ENCODE assay signal across 1 cellular context in the genomic region with DNA sequence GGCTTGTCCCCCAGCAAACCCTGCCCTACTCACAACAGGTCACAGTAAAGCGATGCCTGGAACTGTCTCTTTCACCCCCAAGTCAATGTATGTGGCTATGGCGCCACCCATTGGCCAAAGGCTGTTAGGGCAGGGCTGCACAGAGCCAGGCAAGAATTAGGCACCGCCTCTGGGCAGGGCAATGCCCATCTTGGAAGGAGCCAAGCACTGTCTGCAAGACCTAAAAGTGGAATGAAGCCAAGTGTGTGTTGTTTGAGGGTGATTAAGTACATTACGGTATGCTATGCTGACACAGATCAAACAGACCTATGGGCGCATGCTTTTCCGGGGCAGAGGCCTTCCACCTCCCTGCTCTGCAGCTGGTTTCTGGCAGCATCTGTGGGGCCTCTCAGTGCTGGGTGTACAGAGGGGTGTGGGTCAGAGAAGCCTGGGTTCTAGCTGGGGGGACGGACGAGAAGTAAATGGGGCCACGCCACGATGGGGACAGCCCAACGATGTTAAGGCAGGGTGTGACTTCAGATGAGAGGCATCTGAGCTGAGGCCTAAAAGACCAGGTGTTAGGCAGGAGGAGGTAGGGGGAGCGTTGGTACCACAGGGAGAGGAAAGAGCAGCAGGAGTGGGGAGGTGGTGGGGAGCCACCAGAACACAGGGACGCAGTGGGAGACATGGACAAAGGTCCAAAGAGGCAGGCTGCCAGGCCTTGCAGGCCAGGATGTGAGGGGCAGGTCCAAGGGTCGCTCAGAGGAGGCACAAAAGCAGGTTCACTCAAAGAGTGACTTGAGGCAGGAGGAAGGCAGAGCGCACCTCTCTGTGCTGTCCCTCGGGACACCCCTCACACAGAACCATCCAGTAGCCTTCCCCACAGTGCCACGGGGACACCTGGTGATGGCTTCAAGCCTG.
TF ChIP-seq lines count a peak whose summit lies in the region.

No MANE protein-coding gene starts in this region.

TF ChIP-seq in K562, 482 proteins besides CTCF, POLR2A, EP300 and RAD21 (continued from another document):
- TF ChIP-seq CTBP1 (IDR thresholded peaks at IDR 0.05; ENCODE audit: borderline replicate concordance) (peak; percentile 52; the same call in 1 of the 2 replicates), U2AF1 (optimal IDR thresholded peaks at IDR 0.05; ENCODE audit: low read depth, low read length) (no peak), ZC3H4 (CRISPR knock-in tag; IDR thresholded peaks at IDR 0.05; ENCODE audit: borderline replicate concordance) (no peak), SP1 (CRISPR knock-in tag; IDR thresholded peaks at IDR 0.05) (peak; percentile 36; the same call in 1 of the 2 replicates), ATF1 (CRISPR knock-in tag; IDR thresholded peaks at IDR 0.05) (no peak), ATF1 (tag; IDR thresholded peaks at IDR 0.05) (no peak), RERE (CRISPR knock-in tag; IDR thresholded peaks at IDR 0.05; ENCODE audit: borderline replicate concordance) (no peak), SMAD3 (CRISPR knock-in tag; conservative IDR thresholded peaks at IDR 0.05) (no peak), LCOR (CRISPR knock-in tag; IDR thresholded peaks at IDR 0.05) (no peak), XRCC3 (IDR thresholded peaks at IDR 0.05) (no peak), MAFK (IDR thresholded peaks at IDR 0.05; ENCODE audit: low read length) (peak; percentile 28; the same call in 1 of the 2 replicates)
- TF ChIP-seq, protein P1, sequence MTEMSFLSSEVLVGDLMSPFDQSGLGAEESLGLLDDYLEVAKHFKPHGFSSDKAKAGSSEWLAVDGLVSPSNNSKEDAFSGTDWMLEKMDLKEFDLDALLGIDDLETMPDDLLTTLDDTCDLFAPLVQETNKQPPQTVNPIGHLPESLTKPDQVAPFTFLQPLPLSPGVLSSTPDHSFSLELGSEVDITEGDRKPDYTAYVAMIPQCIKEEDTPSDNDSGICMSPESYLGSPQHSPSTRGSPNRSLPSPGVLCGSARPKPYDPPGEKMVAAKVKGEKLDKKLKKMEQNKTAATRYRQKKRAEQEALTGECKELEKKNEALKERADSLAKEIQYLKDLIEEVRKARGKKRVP (CRISPR knock-in tag; IDR thresholded peaks at IDR 0.05): no peak
- TF ChIP-seq, protein P2, sequence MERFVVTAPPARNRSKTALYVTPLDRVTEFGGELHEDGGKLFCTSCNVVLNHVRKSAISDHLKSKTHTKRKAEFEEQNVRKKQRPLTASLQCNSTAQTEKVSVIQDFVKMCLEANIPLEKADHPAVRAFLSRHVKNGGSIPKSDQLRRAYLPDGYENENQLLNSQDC (CRISPR knock-in tag; IDR thresholded peaks at IDR 0.05): no peak
- TF ChIP-seq, protein P3, sequence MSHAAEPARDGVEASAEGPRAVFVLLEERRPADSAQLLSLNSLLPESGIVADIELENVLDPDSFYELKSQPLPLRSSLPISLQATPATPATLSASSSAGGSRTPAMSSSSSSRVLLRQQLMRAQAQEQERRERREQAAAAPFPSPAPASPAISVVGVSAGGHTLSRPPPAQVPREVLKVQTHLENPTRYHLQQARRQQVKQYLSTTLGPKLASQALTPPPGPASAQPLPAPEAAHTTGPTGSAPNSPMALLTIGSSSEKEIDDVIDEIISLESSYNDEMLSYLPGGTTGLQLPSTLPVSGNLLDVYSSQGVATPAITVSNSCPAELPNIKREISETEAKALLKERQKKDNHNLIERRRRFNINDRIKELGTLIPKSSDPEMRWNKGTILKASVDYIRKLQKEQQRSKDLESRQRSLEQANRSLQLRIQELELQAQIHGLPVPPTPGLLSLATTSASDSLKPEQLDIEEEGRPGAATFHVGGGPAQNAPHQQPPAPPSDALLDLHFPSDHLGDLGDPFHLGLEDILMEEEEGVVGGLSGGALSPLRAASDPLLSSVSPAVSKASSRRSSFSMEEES (CRISPR knock-in tag; IDR thresholded peaks at IDR 0.05): no peak
